In genomic region chr20:8547035-8547649, GRCh38 we compare ENCODE assay signal across 19 cellular contexts.
DNase-seq lines count a peak whose midpoint lies in the region; ATAC-seq, FAIRE-seq and TF ChIP-seq lines count a peak whose summit lies in the region.
"Had no signal": no experiment of that assay in that cellular context is flagged by ENCODE, and none has a peak within 500 bp of the region (broad histone marks: within the 10 kb centered on the region; RNA-seq: fewer than 3 reads in every experiment).

No MANE protein-coding gene starts in this region.

- no peak overlapping the region for H3K9ac ChIP-seq in endothelial cell of umbilical vein (replicated peaks; ENCODE audit: extremely low read depth, insufficient read depth, low read length)

- DNase-seq in Right ventricle myocardium superior, result no peak
- DNase-seq in cardiac septum (ENCODE audit: low spot score), result no peak
- peak; percentile 51 for DNase-seq in endothelial cell of umbilical vein (ENCODE audit: low read depth, low spot score)
- no peak for DNase-seq in right cardiac atrium
- DNase-seq in DMS 273 (lab: John Stamatoyannopoulos, UW; ENCODE audit: unreplicated experiment), result no peak
- no peak for DNase-seq in stimulated activated CD4-positive, alpha-beta T cell treated with anti-CD3 and anti-CD28 coated beads, Interleukin-15, amount 100 ng/mL, for 24 hours
- DNase-seq: Calu3; CD8-positive, alpha-beta T cell; DMS53; KG1; NCI-H1417; NCI-H187 treated with DMSO at 0.1 percent for 48 hours; NCI-H2227 treated with DMSO at 0.1 percent for 48 hours; NCI-H510A treated with DMSO at 0.1 percent for 48 hours; NCI-H82 had no signal

- TF ChIP-seq POLR2A in endothelial cell of umbilical vein (IDR thresholded peaks at IDR 0.05; ENCODE audit: low read depth, low read length), result no peak

- no peaks in the 10 kb centered on the region for H3K79me2 ChIP-seq in endothelial cell of umbilical vein (ENCODE audit: control insufficient read depth, insufficient read depth, low read length)

- CTCF ChIA-PET in endothelial cell of umbilical vein (lab: Charles Lee), result interaction anchor here (0.6 to 1.7 kb wide), 8 partner anchors 12 to 611 kb away, joined by 3 to 12 read pairs (median 4); partner anchors contain the start of gene PLCB1

- ATAC-seq in Right ventricle myocardium superior (ENCODE audit: poor library complexity) (peak; percentile 31), right cardiac atrium (peak; percentile 42 to 44), HG02981 (IDR thresholded peaks at IDR 0.05; ENCODE audit: unreplicated experiment) (no peak), GM21723 (IDR thresholded peaks at IDR 0.05; ENCODE audit: unreplicated experiment) (no peak)
- ATAC-seq: CD8-positive, alpha-beta T cell had no signal

- intact Hi-C loops in Right ventricle myocardium superior (cut with DNase I) (no loop called here), cardiac septum (cut with DNase I) (loop anchor here (5.0 kb wide), 1 partner anchor 100 kb away; no protein-coding TSS in a partner anchor), endothelial cell of umbilical vein (cut with micrococcal nuclease) (loop anchor here (5.0 kb wide), 2 partner anchors 40 to 100 kb away; no protein-coding TSS in a partner anchor), right cardiac atrium (cut with DNase I) (loop anchor here in 1 of 4 donors (10.0 kb wide), 1 partner anchor 168 kb away; no protein-coding TSS in a partner anchor)

- no TSS peak for BruUV-seq in endothelial cell of umbilical vein (replicated peaks; lab: Mats Ljungman, UMichigan)

- no peak for TF ChIP-seq CTCF in endothelial cell of umbilical vein (IDR thresholded peaks at IDR 0.05; ENCODE audit: extremely low read depth in 1 of 2, insufficient read depth in 1 of 2, low read depth in 1 of 2, low read length in 2 of 2)

- H3K4me3 ChIP-seq in endothelial cell of umbilical vein (replicated peaks in 1 of 3; ENCODE audit: insufficient read depth in 1 of 3, low read depth in 1 of 3, low read length in 3 of 3) (no peak overlapping the region), right cardiac atrium (ENCODE audit: low read length) (no peak overlapping the region)

- dilution Hi-C loops in endothelial cell of umbilical vein (cut with MboI; ENCODE audit: extremely low pct_ligation_motif_present, low sequenced_read_pairs), result no loop called here

- 44% methylated on average over 6 of the region's 6 CpGs for WGBS in right cardiac atrium

- no peaks in the 10 kb centered on the region for H3K36me3 ChIP-seq in endothelial cell of umbilical vein (ENCODE audit: control insufficient read depth in 2 of 2, extremely low read depth in 1 of 2, insufficient read depth in 2 of 2, low read length in 2 of 2)

- H2AFZ ChIP-seq in endothelial cell of umbilical vein (ENCODE audit: low read depth, low read length), result no peak overlapping the region

- no peaks in the 10 kb centered on the region for H3K9me1 ChIP-seq in endothelial cell of umbilical vein (replicated peaks; ENCODE audit: control insufficient read depth, extremely low read depth, insufficient read depth, low read length)

- POLR2A ChIA-PET in endothelial cell of umbilical vein (lab: Charles Lee), result interaction anchor here (0.6 kb wide), 1 partner anchor 37 kb away, joined by 3 read pairs; no protein-coding TSS in a partner anchor

- H4K20me1 ChIP-seq in endothelial cell of umbilical vein (replicated peaks; ENCODE audit: control insufficient read depth, extremely low read depth, insufficient read depth, low read length), result no peaks in the 10 kb centered on the region

- H3K27ac ChIP-seq in endothelial cell of umbilical vein (ENCODE audit: insufficient read depth, low read depth, low read length) (peak overlapping the region; percentile 19), right cardiac atrium (ENCODE audit: low read length) (no peak overlapping the region)

- FAIRE-seq in endothelial cell of umbilical vein (lab: Jason Lieb, UNC), result peak; percentile 38
- FAIRE-seq: GM12891, GM18507 had no signal

- H3K4me2 ChIP-seq in endothelial cell of umbilical vein (ENCODE audit: insufficient read depth, low read length), result peak overlapping the region; percentile 49

- H3K27me3 ChIP-seq in endothelial cell of umbilical vein (ENCODE audit: control insufficient read depth in 2 of 2, insufficient read depth in 2 of 2, low read length in 2 of 2) (no peaks in the 10 kb centered on the region), right cardiac atrium (ENCODE audit: control insufficient read depth, insufficient read depth) (no peaks in the 10 kb centered on the region)

- H3K4me1 ChIP-seq in endothelial cell of umbilical vein (ENCODE audit: control insufficient read depth, extremely low read depth, insufficient read depth, low read length) (peaks cover 22% of the 10 kb centered on the region), right cardiac atrium (ENCODE audit: control insufficient read depth, insufficient read depth, low read length) (no peaks in the 10 kb centered on the region)

- H3K9me3 ChIP-seq in endothelial cell of umbilical vein (replicated peaks; ENCODE audit: control insufficient read depth, insufficient read depth, low read length) (no peaks in the 10 kb centered on the region), right cardiac atrium (ENCODE audit: control insufficient read depth, low read length) (no peaks in the 10 kb centered on the region)

TF ChIP-seq in endothelial cell of umbilical vein, 7 proteins besides CTCF, POLR2A, EP300 and RAD21:
- no peak for TF ChIP-seq MAX (IDR thresholded peaks at IDR 0.05; ENCODE audit: insufficient read depth, insufficient read length)
- no peak for TF ChIP-seq MYC (IDR thresholded peaks at IDR 0.05; ENCODE audit: low read depth, low read length)
- TF ChIP-seq POLR2AphosphoS5 (IDR thresholded peaks at IDR 0.05; ENCODE audit: insufficient read depth, low read depth, low read length), result no peak
- no peak for TF ChIP-seq FOS (IDR thresholded peaks at IDR 0.05; ENCODE audit: borderline replicate concordance, insufficient read depth, low read length)
- TF ChIP-seq JUN (IDR thresholded peaks at IDR 0.05; ENCODE audit: borderline replicate concordance, insufficient read depth, insufficient read length, low read depth), result no peak
- no peak for TF ChIP-seq EZH2 (IDR thresholded peaks at IDR 0.05; ENCODE audit: borderline replicate concordance, low read depth, low read length, severe bottlenecking)
- TF ChIP-seq GATA2 (IDR thresholded peaks at IDR 0.05; ENCODE audit: insufficient read depth, insufficient read length, low read depth, low read length), result no peak

Comparison
In these comparisons a context has a peak if more than half of its experiments do, and no peak if none do; other contexts are left out.
1. ATAC-seq: peak in Right ventricle myocardium superior (single experiment) and right cardiac atrium (2 of 2); none in HG02981 (single experiment) and GM21723 (single experiment).